ENCODE assay signal across 8 cellular contexts in genomic region chr6:33206864-33207568, GRCh38. TPM values are rescaled to one million over a fixed set of nuclear protein-coding genes. Genes with fewer than 3 reads are reported as not detected.
DNase-seq lines count a peak whose midpoint lies in the region; ATAC-seq, FAIRE-seq and TF ChIP-seq lines count a peak whose summit lies in the region.

No MANE protein-coding gene starts in this region.

- H2AK5ac ChIP-seq in mesenchymal stem cell (ENCODE audit: low read length, severe bottlenecking): peak overlapping the region; percentile 56

- H3K18ac ChIP-seq in mesenchymal stem cell (ENCODE audit: low read depth in 1 of 2, low read length in 2 of 2): peak overlapping the region; percentile 80 to 89

- H3K4me3 ChIP-seq in A549 (peak overlapping the region; percentile 87; the same call in 2 of the 3 replicates), HAP-1 (peak overlapping the region; percentile 93), body of pancreas (no peak overlapping the region), mesenchymal stem cell (ENCODE audit: insufficient read depth in 1 of 2, low read depth in 1 of 2, low read length in 2 of 2) (peak overlapping the region; percentile 88 to 96)

- peaks cover 39% of the 10 kb centered on the region for H3K4me1 ChIP-seq in A549
- peaks cover 34% of the 10 kb centered on the region for H3K4me1 ChIP-seq in HAP-1
- H3K4me1 ChIP-seq in body of pancreas: peaks cover 64% of the 10 kb centered on the region
- peaks cover 43% of the 10 kb centered on the region for H3K4me1 ChIP-seq in mesenchymal stem cell (ENCODE audit: control insufficient read depth, insufficient read depth, low read depth, low read length)

- peak overlapping the region; percentile 100 for H3K9ac ChIP-seq in mesenchymal stem cell (ENCODE audit: low read length)

- TF ChIP-seq CTCF in A549 (IDR thresholded peaks at IDR 0.05) (no peak), body of pancreas (IDR thresholded peaks at IDR 0.05) (no peak)

- H3K23ac ChIP-seq in mesenchymal stem cell (ENCODE audit: low read length in 2 of 2): no peak overlapping the region

- peak overlapping the region; percentile 66 for H4K91ac ChIP-seq in mesenchymal stem cell (ENCODE audit: low read length)

- CTCF ChIA-PET in A549 (lab: Yijun Ruan, JAX): interaction anchor here (2.7 kb wide), 1 partner anchor 41 kb away, joined by 11 read pairs; no protein-coding TSS in a partner anchor

- H3K27ac ChIP-seq in A549: peak overlapping the region; percentile 97 to 100; a peak in 5 of 6 replicates
- peak overlapping the region; percentile 83 to 96 (median 90) for H3K27ac ChIP-seq in body of pancreas
- H3K27ac ChIP-seq in mesenchymal stem cell (ENCODE audit: low read length, poor library complexity, severe bottlenecking): no peak overlapping the region

- DNase-seq in A549 (ENCODE audit: low read depth in 1 of 2, low spot score in 1 of 2): no peak
- DNase-seq in HAP-1 (ENCODE audit: low spot score in 2 of 2): peak; percentile 48 to 81
- no peak for DNase-seq in body of pancreas
- peak; percentile 94 for DNase-seq in mesenchymal stem cell
- DNase-seq in HTR-8/SVneo (ENCODE audit: insufficient read length, low spot score): no peak
- no peak for DNase-seq in foreskin melanocyte

- TF ChIP-seq POLR2A in A549 (IDR thresholded peaks at IDR 0.05; ENCODE audit: low read length): no peak
- TF ChIP-seq POLR2A in body of pancreas (IDR thresholded peaks at IDR 0.05): no peak

- no peak for TF ChIP-seq EP300 in A549 (IDR thresholded peaks at IDR 0.05)

- peak overlapping the region in 1 of 2 experiments; percentile 21 for H2BK12ac ChIP-seq in mesenchymal stem cell (ENCODE audit: low read length in 2 of 2)

- H3K4me2 ChIP-seq in A549 (peak overlapping the region; percentile 76), mesenchymal stem cell (ENCODE audit: low read length, poor library complexity, severe bottlenecking) (peak overlapping the region; percentile 89)

- H2AFZ ChIP-seq in mesenchymal stem cell (ENCODE audit: low read depth, low read length): no peak overlapping the region

- WGBS in A549 (ENCODE audit: missing lambda C conversion rate): 68% methylated on average over 7 of the region's 20 CpGs
- WGBS in body of pancreas, 2 donors: 29 to 31% methylated on average over 19 to 20 of the region's 20 CpGs
- 10% methylated on average over 11 of the region's 20 CpGs for WGBS in mesenchymal stem cell

- peak overlapping the region; percentile 83 for H4K8ac ChIP-seq in mesenchymal stem cell (ENCODE audit: low read length)

- peaks cover 12% of the 10 kb centered on the region for H3K79me1 ChIP-seq in mesenchymal stem cell (replicated peaks; ENCODE audit: low read length, poor library complexity, severe bottlenecking)

- ATAC-seq in A549 (no peak), body of pancreas (no peak), HG03159 (IDR thresholded peaks at IDR 0.05; ENCODE audit: unreplicated experiment) (no peak), HG03521 (IDR thresholded peaks at IDR 0.05; ENCODE audit: unreplicated experiment) (no peak)

- no peak overlapping the region for H2BK5ac ChIP-seq in mesenchymal stem cell (ENCODE audit: low read depth, low read length, poor library complexity, severe bottlenecking)

- in situ Hi-C loops in HAP-1 (cut with MboI; ENCODE audit: low sequenced_read_pairs): no loop called here

- TF ChIP-seq RAD21 in A549 (conservative IDR thresholded peaks at IDR 0.05 in 1 of 2, IDR thresholded peaks at IDR 0.05 in 1 of 2): no peak

- POLR2A ChIA-PET in A549 (lab: Yijun Ruan, JAX): no interaction called here

- intact Hi-C loops in body of pancreas (cut with DNase I): no loop called here

- H3K9me3 ChIP-seq in A549 (no peaks in the 10 kb centered on the region), HAP-1 (no peaks in the 10 kb centered on the region), body of pancreas (no peaks in the 10 kb centered on the region), mesenchymal stem cell (ENCODE audit: control insufficient read depth, low read length) (no peaks in the 10 kb centered on the region)

- peak overlapping the region in 1 of 2 experiments; percentile 85 for H3K14ac ChIP-seq in mesenchymal stem cell (ENCODE audit: low read length in 2 of 2)

- H3K36me3 ChIP-seq in HAP-1 (replicated peaks): peaks cover 42% of the 10 kb centered on the region
- peaks cover 0 to 6% of the 10 kb centered on the region in 2 donors for H3K36me3 ChIP-seq in body of pancreas (replicated peaks in 1 of 2; ENCODE audit: insufficient read depth in 1 of 2, low read depth in 2 of 2)
- H3K36me3 ChIP-seq in mesenchymal stem cell (ENCODE audit: control insufficient read depth in 1 of 2, insufficient read depth in 2 of 2, low read depth in 1 of 2, low read length in 2 of 2): peaks cover 39 to 46% of the 10 kb centered on the region in 2 experiments

- peak overlapping the region; percentile 83 for H2BK120ac ChIP-seq in mesenchymal stem cell (ENCODE audit: low read depth, low read length)

- peak overlapping the region in 1 of 2 experiments; percentile 75 for H3K4ac ChIP-seq in mesenchymal stem cell (ENCODE audit: low read depth in 1 of 2, low read length in 2 of 2)

- no peak overlapping the region for H2BK15ac ChIP-seq in mesenchymal stem cell (ENCODE audit: low read depth, poor library complexity, severe bottlenecking)

- no peaks in the 10 kb centered on the region for H3K27me3 ChIP-seq in HAP-1 (ENCODE audit: low read depth)
- H3K27me3 ChIP-seq in body of pancreas: no peaks in the 10 kb centered on the region
- H3K27me3 ChIP-seq in mesenchymal stem cell (ENCODE audit: control insufficient read depth in 1 of 2, insufficient read depth in 1 of 2, low read length in 2 of 2): no peaks in the 10 kb centered on the region

- FAIRE-seq in A549 (lab: Jason Lieb, UNC): no peak
- FAIRE-seq in HTR-8/SVneo (lab: Jason Lieb, UNC): no peak

TF ChIP-seq in A549, 52 proteins besides CTCF, POLR2A, EP300 and RAD21 (continues in another document):
- TF ChIP-seq HES2 (IDR thresholded peaks at IDR 0.05): no peak
- no peak for TF ChIP-seq RNF2 (IDR thresholded peaks at IDR 0.05; ENCODE audit: borderline replicate concordance, low read depth)
- TF ChIP-seq MAX (IDR thresholded peaks at IDR 0.05): no peak

RNA-seq across cellular contexts. Expression of gene RING1, which starts 1.3 kb away (rescaled TPM):
- 12.7 and 14.6 TPM in 2 replicates for polyA plus RNA-seq in A549 (2011; rRNA removed)
- 25.2 and 28.3 TPM in 2 replicates for polyA plus RNA-seq in A549 (2012; cell fraction: cytosol; rRNA removed)
- 28.3 and 35.9 TPM in 2 replicates for polyA plus RNA-seq in A549 (2012; cell fraction: nucleus; rRNA removed)
- 31.4 to 39.0 TPM (median 35.0 TPM) in 3 replicates for polyA plus RNA-seq in A549 (2017; fragmentation: RNase III; extraction: RNeasy Plus Mini Kit Qiagen cat#74134 plus additional on column Dnase treatment)
- 12.6 and 14.2 TPM in 2 replicates for polyA minus RNA-seq in A549 (2011; rRNA and poly(A)+ RNA removed)
- 10 to 100 TPM; 11.2 to 28.3 TPM for total RNA-seq in body of pancreas
- polyA plus RNA-seq in mesenchymal stem cell (2013, experiment 1 of 2): 45.1 TPM
- polyA plus RNA-seq in mesenchymal stem cell (2013, experiment 2 of 2): 46.6 TPM

RNA-seq across cellular contexts. Expression of gene HSD17B8, which starts 2.6 kb away (rescaled TPM):
- polyA plus RNA-seq in A549 (2011; rRNA removed) (15.9 and 16.5 TPM in 2 replicates), A549 (2017; fragmentation: RNase III; extraction: RNeasy Plus Mini Kit Qiagen cat#74134 plus additional on column Dnase treatment) (9.3 to 9.6 TPM (median 9.5 TPM) in 3 replicates)
- polyA plus RNA-seq in A549 (2012; cell fraction: cytosol; rRNA removed): 35.1 and 37.4 TPM in 2 replicates
- 33.3 and 45.0 TPM in 2 replicates for polyA plus RNA-seq in A549 (2012; cell fraction: nucleus; rRNA removed)
- polyA minus RNA-seq in A549 (2011; rRNA and poly(A)+ RNA removed): 13.6 and 16.6 TPM in 2 replicates
- total RNA-seq in body of pancreas: 10 to 100 TPM; 19.1 to 29.1 TPM
- 3.9 TPM for polyA plus RNA-seq in mesenchymal stem cell (2013, experiment 1 of 2)
- 3.5 TPM for polyA plus RNA-seq in mesenchymal stem cell (2013, experiment 2 of 2)

RNA-seq across cellular contexts. Expression of gene SLC39A7, which starts 6.3 kb away (rescaled TPM):
- polyA plus RNA-seq in A549 (2011; rRNA removed) (59.0 and 66.5 TPM in 2 replicates), A549 (2017; fragmentation: RNase III; extraction: RNeasy Plus Mini Kit Qiagen cat#74134 plus additional on column Dnase treatment) (104 to 125 TPM (median 122 TPM) in 3 replicates)
- 64.6 and 64.9 TPM in 2 replicates for polyA plus RNA-seq in A549 (2012; cell fraction: cytosol; rRNA removed)
- polyA plus RNA-seq in A549 (2012; cell fraction: nucleus; rRNA removed): 47.0 and 53.6 TPM in 2 replicates
- 37.2 and 39.7 TPM in 2 replicates for polyA minus RNA-seq in A549 (2011; rRNA and poly(A)+ RNA removed)
- total RNA-seq in body of pancreas: 10 to 100 TPM; 57.3 to 67.9 TPM
- 120 TPM for polyA plus RNA-seq in mesenchymal stem cell (2013, experiment 1 of 2)
- 117 TPM for polyA plus RNA-seq in mesenchymal stem cell (2013, experiment 2 of 2)

RNA-seq across cellular contexts. Expression of gene RXRB, which starts 6.6 kb away (rescaled TPM):
- polyA plus RNA-seq in A549 (2011; rRNA removed): 15.6 and 21.1 TPM in 2 replicates
- 13.6 and 18.5 TPM in 2 replicates for polyA plus RNA-seq in A549 (2012; cell fraction: cytosol; rRNA removed)
- 43.2 and 51.7 TPM in 2 replicates for polyA plus RNA-seq in A549 (2012; cell fraction: nucleus; rRNA removed)
- polyA plus RNA-seq in A549 (2017; fragmentation: RNase III; extraction: RNeasy Plus Mini Kit Qiagen cat#74134 plus additional on column Dnase treatment): 19.1 to 21.3 TPM (median 20.3 TPM) in 3 replicates
- 24.3 and 29.0 TPM in 2 replicates for polyA minus RNA-seq in A549 (2011; rRNA and poly(A)+ RNA removed)
- 10 to 100 TPM; 17.1 to 21.0 TPM for total RNA-seq in body of pancreas
- 20.3 TPM for polyA plus RNA-seq in mesenchymal stem cell (2013, experiment 1 of 2)
- polyA plus RNA-seq in mesenchymal stem cell (2013, experiment 2 of 2): 20.2 TPM

RNA-seq across cellular contexts. Expression of gene COL11A2, which starts 14.7 kb away (rescaled TPM):
- polyA plus RNA-seq in A549 (2011; rRNA removed): 0.66 and 0.73 TPM in 2 replicates
- polyA plus RNA-seq in A549 (2012; cell fraction: cytosol; rRNA removed): 0.40 and 0.47 TPM in 2 replicates
- polyA plus RNA-seq in A549 (2012; cell fraction: nucleus; rRNA removed): 5.3 and 6.0 TPM in 2 replicates
- 0.93 to 1.3 TPM (median 1.1 TPM) in 3 replicates for polyA plus RNA-seq in A549 (2017; fragmentation: RNase III; extraction: RNeasy Plus Mini Kit Qiagen cat#74134 plus additional on column Dnase treatment)
- polyA minus RNA-seq in A549 (2011; rRNA and poly(A)+ RNA removed): 0.19 and 0.33 TPM in 2 replicates
- total RNA-seq in body of pancreas: 1 to 10 TPM in 1 of 2 donors, under 1 TPM in 1; 0.78 to 2.3 TPM
- 0.44 TPM for polyA plus RNA-seq in mesenchymal stem cell (2013, experiment 1 of 2)
- polyA plus RNA-seq in mesenchymal stem cell (2013, experiment 2 of 2): 0.37 TPM

Comparison
In these comparisons a context has a peak if more than half of its experiments do, and no peak if none do; other contexts are left out.
1. DNase-seq: peak in HAP-1 (2 of 2) and mesenchymal stem cell (single experiment); none in A549 (0 of 2), body of pancreas (0 of 4), HTR-8/SVneo (single experiment) and foreskin melanocyte (single experiment).
2. H3K4me3 ChIP-seq: peak in A549 (single experiment), HAP-1 (single experiment) and mesenchymal stem cell (2 of 2); none in body of pancreas (0 of 2).